21 cellular contexts compared by ENCODE assay signal in genomic region chrX:24427747-24428019, GRCh38. TPM values are rescaled to one million over a fixed set of nuclear protein-coding genes. Genes with fewer than 3 reads are reported as not detected.
A peak's percentile ranks its signal among the peaks of the same experiment; 100 is the strongest.
DNase-seq lines count a peak whose midpoint lies in the region; TF ChIP-seq lines count a peak whose summit lies in the region.
"Had no signal": no experiment of that assay in that cellular context is flagged by ENCODE, and none has a peak within 500 bp of the region (broad histone marks: within the 10 kb centered on the region; RNA-seq: fewer than 3 reads in every experiment).

No MANE protein-coding gene starts in this region.

- H3K4me1 ChIP-seq in ascending aorta (peaks cover 0 to 18% of the 10 kb centered on the region in 2 donors), esophagus squamous epithelium (peaks cover 11 to 51% (median 11%) of the 10 kb centered on the region in 3 donors), urinary bladder (ENCODE audit: insufficient read depth) (no peaks in the 10 kb centered on the region)
- H3K4me1 ChIP-seq: left lung had no signal

- H3K27ac Mint-ChIP-seq in nephron = peak overlapping the region; percentile 89 to 97 (median 96)
- H3K27ac Mint-ChIP-seq: activated naive CD8-positive, alpha-beta T cell; activated T-helper 2 cell treated with anti-CD3 and anti-CD28 coated beads, Interferon-gamma antibody, Interleukin-2, Interleukin-4, amounts not matched to agents 10 μg/mL and 5 μg/mL and 100 μg/mL, durations not matched to agents 14 hours and 24 hours and 36 hours; CD8-positive, alpha-beta T cell had no signal

- H3K9me3 ChIP-seq in ascending aorta (no peaks in the 10 kb centered on the region), esophagus squamous epithelium (no peaks in the 10 kb centered on the region)
- H3K9me3 ChIP-seq: left lung had no signal

- H3K27ac ChIP-seq in ascending aorta (peak overlapping the region; percentile 71 to 79), esophagus squamous epithelium (peak overlapping the region; percentile 46 to 79 (median 58)), urinary bladder (ENCODE audit: low read depth) (peak overlapping the region; percentile 16)
- H3K27ac ChIP-seq: KMS-11, left lung had no signal

- 8% methylated on average over 1 of the region's 1 CpG; no CpG with 5 or more reads in 1 of the 2 donors for WGBS in esophagus squamous epithelium, 2 donors
- 21% methylated on average over 1 of the region's 1 CpG for WGBS in urinary bladder

- H3K36me3 ChIP-seq in ascending aorta (no peaks in the 10 kb centered on the region), esophagus squamous epithelium (no peaks in the 10 kb centered on the region), urinary bladder (ENCODE audit: insufficient read depth) (no peaks in the 10 kb centered on the region)
- H3K36me3 ChIP-seq: left lung had no signal

- no peak overlapping the region for H3K4me3 Mint-ChIP-seq in nephron
- H3K4me3 Mint-ChIP-seq: activated naive CD8-positive, alpha-beta T cell; CD8-positive, alpha-beta T cell; effector memory CD8-positive, alpha-beta T cell; stimulated activated naive CD8-positive, alpha-beta T cell treated with anti-CD3 and anti-CD28 coated beads, Interleukin-15, amount 100 ng/mL, for 72 hours had no signal

- no peak for TF ChIP-seq CTCF in ascending aorta (IDR thresholded peaks at IDR 0.05)
- no peak for TF ChIP-seq CTCF in esophagus squamous epithelium (IDR thresholded peaks at IDR 0.05)
- no peak for TF ChIP-seq CTCF in nephron (IDR thresholded peaks at IDR 0.05; ENCODE audit: unreplicated experiment in 3 of 3)

- H3K9me3 Mint-ChIP-seq in nephron = peaks cover 3% of the 10 kb centered on the region
- H3K9me3 Mint-ChIP-seq: activated T-helper 2 cell treated with anti-CD3 and anti-CD28 coated beads, Interferon-gamma antibody, Interleukin-2, Interleukin-4, amounts not matched to agents 10 μg/mL and 5 μg/mL and 100 μg/mL, durations not matched to agents 14 hours and 24 hours and 36 hours; CD8-positive, alpha-beta T cell; effector memory CD8-positive, alpha-beta T cell had no signal

- H3K27me3 Mint-ChIP-seq in nephron (ENCODE audit: low read depth) = no peaks in the 10 kb centered on the region
- H3K27me3 Mint-ChIP-seq: activated naive CD8-positive, alpha-beta T cell; effector memory CD8-positive, alpha-beta T cell; stimulated activated naive CD8-positive, alpha-beta T cell treated with anti-CD3 and anti-CD28 coated beads, Interleukin-15, amount 100 ng/mL, for 72 hours had no signal

- H3K4me3 ChIP-seq in ascending aorta = no peak overlapping the region
- no peak overlapping the region for H3K4me3 ChIP-seq in esophagus squamous epithelium
- no peak overlapping the region for H3K4me3 ChIP-seq in urinary bladder (ENCODE audit: low read depth, low read length)
- H3K4me3 ChIP-seq: left lung had no signal

- peaks cover 37% of the 10 kb centered on the region for H3K4me1 Mint-ChIP-seq in nephron

- no peaks in the 10 kb centered on the region for H3K36me3 Mint-ChIP-seq in nephron (ENCODE audit: low read depth)
- H3K36me3 Mint-ChIP-seq: activated naive CD8-positive, alpha-beta T cell; CD8-positive, alpha-beta T cell had no signal

- no peak for TF ChIP-seq POLR2A in esophagus squamous epithelium (IDR thresholded peaks at IDR 0.05)

- DNase-seq in ascending aorta (ENCODE audit: low spot score in 2 of 2) = no peak
- no peak for DNase-seq in esophagus squamous epithelium (lab: John Stamatoyannopoulos, UW)
- DNase-seq in Ammon's horn (ENCODE audit: low spot score) = no peak
- no peak for DNase-seq in pons (ENCODE audit: low spot score)
- DNase-seq in stimulated activated CD4-positive, alpha-beta T cell treated with anti-CD3 and anti-CD28 coated beads, Interleukin-4, amount 100 ng/mL, for 24 hours = no peak
- DNase-seq: CD8-positive, alpha-beta T cell; cerebellar nuclear complex; DMS79; effector memory CD8-positive, alpha-beta T cell; head of caudate nucleus; left lung; NCI-H1694 treated with DMSO at 0.1 percent for 48 hours; NCI-H69; RPMI8226; stimulated activated CD4-positive, alpha-beta T cell treated with anti-CD3 and anti-CD28 coated beads, Interleukin-4, amount 100 ng/mL, for 4 hours; stimulated activated naive CD8-positive, alpha-beta T cell treated with anti-CD3 and anti-CD28 coated beads, Interleukin-15, amount 100 ng/mL, for 72 hours had no signal

- H3K27me3 ChIP-seq in ascending aorta (no peaks in the 10 kb centered on the region), esophagus squamous epithelium (no peaks in the 10 kb centered on the region)
- H3K27me3 ChIP-seq: left lung had no signal

- intact Hi-C loops in ascending aorta (cut with DNase I) (loop anchor here (2.0 kb wide), 2 partner anchors 19 to 39 kb away; no protein-coding TSS in a partner anchor), esophagus squamous epithelium (cut with DNase I) (no loop called here)

RNA-seq across cellular contexts. Expression of gene PDK3, which starts 37.4 kb away (rescaled TPM):
- total RNA-seq in ascending aorta (31.1 TPM), esophagus squamous epithelium (10 to 100 TPM in 2 of 4 donors, 1 to 10 TPM in 2; 5.4 to 20.6 (median 12.8) TPM), urinary bladder (21.5 TPM)
- 8.4 TPM for polyA plus RNA-seq in urinary bladder

Comparison
In these comparisons a context has a peak if more than half of its experiments do, and no peak if none do; other contexts are left out.
1. H3K27ac ChIP-seq: peak in every context shown above with its lines; median percentile 75 in ascending aorta; 58 in esophagus squamous epithelium; 16 in urinary bladder.